Comparison of ENCODE assay signal across 22 cellular contexts in the genomic region with DNA sequence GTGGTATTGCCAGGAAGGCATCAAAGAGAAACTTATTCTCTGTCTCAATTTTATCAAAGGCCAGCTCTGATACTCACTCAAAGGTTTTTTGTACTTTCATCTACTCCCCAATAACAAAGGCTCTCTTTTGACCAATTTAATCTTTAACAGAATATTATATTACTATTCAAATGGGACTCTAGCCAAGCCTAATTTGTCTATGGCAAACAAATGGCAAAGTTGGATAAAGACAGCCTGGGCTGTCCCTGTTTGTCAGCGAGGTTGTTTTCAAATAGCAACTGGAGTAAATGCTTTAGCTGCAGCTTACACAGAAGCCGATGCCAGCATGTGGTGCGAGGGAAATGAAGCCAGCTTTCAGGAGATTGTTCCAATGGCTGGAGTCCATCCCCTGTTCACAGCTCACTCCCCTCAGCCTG.
DNase-seq lines count a peak whose midpoint lies in the region; ATAC-seq, FAIRE-seq and TF ChIP-seq lines count a peak whose summit lies in the region.
"Had no signal": no experiment of that assay in that cellular context is flagged by ENCODE, and none has a peak within 500 bp of the region (broad histone marks: within the 10 kb centered on the region; RNA-seq: fewer than 3 reads in every experiment).

No MANE protein-coding gene starts in this region.

- DNase-seq in COLO829 (ENCODE audit: low spot score) (peak; percentile 30), NCI-H69 (lab: John Stamatoyannopoulos, UW) (peak; percentile 40), H1 (ENCODE audit: low read depth in 1 of 2, low spot score in 2 of 2) (no peak), neural progenitor cell (ENCODE audit: low spot score) (peak; percentile 56), GM10248 (ENCODE audit: extremely low spot score) (no peak), ACHN (no peak)
- DNase-seq: activated CD4-positive, alpha-beta T cell treated with anti-CD3 and anti-CD28 coated beads for 48 hours; DMS 273 treated with DMSO at 0.1 percent for 48 hours; KBM-7; mammary epithelial cell; naive thymus-derived CD4-positive, alpha-beta T cell; NCI-H187 treated with DMSO at 0.1 percent for 48 hours; NCI-H524 treated with DMSO at 0.1 percent for 48 hours; SHP77; stimulated activated CD4-positive, alpha-beta T cell treated with anti-CD3 and anti-CD28 coated beads, Interleukin-2, amount 100 ng/mL, for 24 hours; stimulated activated naive B cell treated with anti-CD40 and anti-IgM and Interleukin-4, amounts not matched to agents 10 μg/mL and 1 μg/mL and 100 μg/mL, for 72 hours had no signal

- H3K4me1 Mint-ChIP-seq in neural progenitor cell: peaks cover 43% of the 10 kb centered on the region
- H3K4me1 Mint-ChIP-seq: activated T-helper 17 cell treated with anti-CD3 and anti-CD28 coated beads, Interleukin-2, amount 50 U/mL, for 72 hours; naive thymus-derived CD4-positive, alpha-beta T cell; stimulated activated naive B cell treated with anti-CD40 and anti-IgM and Interleukin-4, amounts not matched to agents 10 μg/mL and 1 μg/mL and 100 μg/mL, for 72 hours had no signal

- no peak overlapping the region for H2AK5ac ChIP-seq in H1 (ENCODE audit: low read depth, low read length)

- ATAC-seq in HG02759 (IDR thresholded peaks at IDR 0.05; ENCODE audit: unreplicated experiment): no peak
- ATAC-seq in HG03108 (IDR thresholded peaks at IDR 0.05; ENCODE audit: unreplicated experiment): no peak
- ATAC-seq: activated T-helper 17 cell treated with anti-CD3 and anti-CD28 coated beads, Interleukin-2, amount 50 U/mL, for 72 hours; naive thymus-derived CD4-positive, alpha-beta T cell; stimulated activated naive B cell treated with anti-CD40 and anti-IgM and Interleukin-4, amounts not matched to agents 10 μg/mL and 1 μg/mL and 100 μg/mL, for 72 hours had no signal

- H3K9me3 Mint-ChIP-seq in neural progenitor cell: peaks cover 2% of the 10 kb centered on the region

- WGBS in H1 (ENCODE audit: extremely low coverage in 1 of 2, insufficient coverage in 1 of 2, insufficient read length in 1 of 2, insufficient replicate concordance in 2 of 2, low coverage in 1 of 2, low lambda C conversion rate in 2 of 2, missing lambda C conversion rate in 1 of 2), 2 experiments: 71% methylated on average over 3 of the region's 3 CpGs; no CpG with 5 or more reads in 1 of the 2 experiments

- H3K9me3 ChIP-seq in H1 (ENCODE audit: insufficient read depth in 2 of 2, low read depth in 1 of 2, low read length in 1 of 2) (no peaks in the 10 kb centered on the region), neural progenitor cell (ENCODE audit: low read depth) (no peaks in the 10 kb centered on the region)
- H3K9me3 ChIP-seq: tibial nerve had no signal

- no peak overlapping the region for H3K27ac ChIP-seq in H1 (ENCODE audit: low read depth, low read length)
- H3K27ac ChIP-seq in neural progenitor cell: no peak overlapping the region
- H3K27ac ChIP-seq: tibial nerve had no signal

- H3K79me1 ChIP-seq in H1 (ENCODE audit: low read depth, low read length): no peaks in the 10 kb centered on the region

- H4K8ac ChIP-seq in H1 (ENCODE audit: extremely low read depth, insufficient read depth, low read length): no peak overlapping the region

- no peak overlapping the region for H3K56ac ChIP-seq in H1 (replicated peaks; ENCODE audit: insufficient read length, low read depth, low read length)

- no peak overlapping the region for H3K18ac ChIP-seq in H1 (ENCODE audit: extremely low read depth, low read length)

- H2BK15ac ChIP-seq in H1 (ENCODE audit: low read length): no peak overlapping the region

- no peak overlapping the region for H3K4ac ChIP-seq in H1 (replicated peaks; ENCODE audit: insufficient read length, low read depth, low read length)

- no peaks in the 10 kb centered on the region for H3K27me3 ChIP-seq in H1 (replicated peaks in 1 of 4; ENCODE audit: control insufficient read depth in 3 of 4, extremely low read depth in 1 of 4, insufficient read depth in 3 of 4, low read length in 3 of 4)
- H3K27me3 ChIP-seq in neural progenitor cell: no peaks in the 10 kb centered on the region
- H3K27me3 ChIP-seq: tibial nerve had no signal

- H2BK120ac ChIP-seq in H1 (replicated peaks; ENCODE audit: low read depth, low read length): no peak overlapping the region

- TF ChIP-seq POLR2A in H1 (IDR thresholded peaks at IDR 0.05; ENCODE audit: control extremely low read depth in 1 of 2, low read depth in 2 of 2, low read length in 2 of 2): no peak

- TF ChIP-seq RAD21 in H1 (IDR thresholded peaks at IDR 0.05 in 1 of 2, conservative IDR thresholded peaks at IDR 0.05 in 1 of 2; ENCODE audit: low read depth in 2 of 2, low read length in 2 of 2): no peak

- H3K36me3 Mint-ChIP-seq in neural progenitor cell: peaks cover 2% of the 10 kb centered on the region
- H3K36me3 Mint-ChIP-seq: stimulated activated naive B cell treated with anti-CD40 and anti-IgM and Interleukin-4, amounts not matched to agents 10 μg/mL and 1 μg/mL and 100 μg/mL, for 72 hours had no signal

- no peak overlapping the region for H2BK12ac ChIP-seq in H1 (ENCODE audit: low read depth, low read length)

- no peak for FAIRE-seq in H1 (lab: Jason Lieb, UNC)
- FAIRE-seq: G401.6 had no signal

- TF ChIP-seq EP300 in H1 (IDR thresholded peaks at IDR 0.05; ENCODE audit: borderline replicate concordance in 1 of 2, low read depth in 2 of 2, low read length in 2 of 2): no peak

- H3K79me2 ChIP-seq in H1 (ENCODE audit: control insufficient read depth in 1 of 2, insufficient read depth in 2 of 2, low read length in 2 of 2) (no peaks in the 10 kb centered on the region), neural progenitor cell (ENCODE audit: low read depth) (no peaks in the 10 kb centered on the region)

- POLR2A ChIA-PET in H1 (lab: Charles Lee; ENCODE audit: partially characterized antibody) (interaction anchor here (1.2 kb wide), 1 partner anchor 39 kb away, joined by 3 read pairs; no protein-coding TSS in a partner anchor), GM10248 (lab: Yijun Ruan, JAX) (no interaction called here)

- H3K27ac Mint-ChIP-seq in neural progenitor cell: no peak overlapping the region
- H3K27ac Mint-ChIP-seq: activated T-helper 17 cell treated with anti-CD3 and anti-CD28 coated beads, Interleukin-2, amount 50 U/mL, for 72 hours; naive thymus-derived CD4-positive, alpha-beta T cell; progenitor cell of endocrine pancreas; stimulated activated naive B cell treated with anti-CD40 and anti-IgM and Interleukin-4, amounts not matched to agents 10 μg/mL and 1 μg/mL and 100 μg/mL, for 72 hours had no signal

- no peaks in the 10 kb centered on the region for H4K20me1 ChIP-seq in H1 (replicated peaks in 1 of 2; ENCODE audit: control insufficient read depth in 1 of 2, insufficient read depth in 2 of 2, low read length in 2 of 2)
- no peaks in the 10 kb centered on the region for H4K20me1 ChIP-seq in neural progenitor cell (ENCODE audit: low read depth)

- H3K4me3 Mint-ChIP-seq in neural progenitor cell: no peak overlapping the region
- H3K4me3 Mint-ChIP-seq: activated T-helper 17 cell treated with anti-CD3 and anti-CD28 coated beads, Interleukin-2, amount 50 U/mL, for 72 hours; naive thymus-derived CD4-positive, alpha-beta T cell; stimulated activated naive B cell treated with anti-CD40 and anti-IgM and Interleukin-4, amounts not matched to agents 10 μg/mL and 1 μg/mL and 100 μg/mL, for 72 hours had no signal

- H3K4me2 ChIP-seq in H1 (ENCODE audit: insufficient read depth in 1 of 2, low read depth in 2 of 2, low read length in 2 of 2) (no peak overlapping the region), neural progenitor cell (peak overlapping the region; percentile 31)

- no peak overlapping the region for H2BK20ac ChIP-seq in H1 (ENCODE audit: low read length)

- no peak overlapping the region for H3K14ac ChIP-seq in H1 (ENCODE audit: insufficient read length)

- TF ChIP-seq CTCF in H1 (IDR thresholded peaks at IDR 0.05; ENCODE audit: control extremely low read depth in 1 of 3, insufficient read depth in 1 of 3, low read depth in 1 of 3, low read length in 3 of 3) (no peak), neural progenitor cell (IDR thresholded peaks at IDR 0.05) (no peak), GM10248 (IDR thresholded peaks at IDR 0.05; ENCODE audit: control extremely low read depth, extremely low read depth, low read depth, missing control alignments) (no peak)

- in situ Hi-C loops in ACHN (cut with HindIII; ENCODE audit: low pct_ligation_motif_present, low pct_unique_long_range_greater_than_20kb, low sequenced_read_pairs): no loop called here

- H3K23ac ChIP-seq in H1 (ENCODE audit: insufficient read length): no peak overlapping the region

- peaks cover 10% of the 10 kb centered on the region for H3F3A ChIP-seq in neural progenitor cell (ENCODE audit: low read depth)

- H3K9ac ChIP-seq in H1 (replicated peaks in 1 of 4; ENCODE audit: extremely low read depth in 1 of 4, low read depth in 3 of 4, low read length in 3 of 4): no peak overlapping the region
- no peak overlapping the region for H3K9ac ChIP-seq in neural progenitor cell

- peaks cover 7% of the 10 kb centered on the region for H3K27me3 Mint-ChIP-seq in neural progenitor cell (ENCODE audit: insufficient read depth, low read depth)
- H3K27me3 Mint-ChIP-seq: activated T-helper 17 cell treated with anti-CD3 and anti-CD28 coated beads, Interleukin-2, amount 50 U/mL, for 72 hours; naive thymus-derived CD4-positive, alpha-beta T cell; progenitor cell of endocrine pancreas; stimulated activated naive B cell treated with anti-CD40 and anti-IgM and Interleukin-4, amounts not matched to agents 10 μg/mL and 1 μg/mL and 100 μg/mL, for 72 hours had no signal

- H2BK5ac ChIP-seq in H1 (ENCODE audit: low read depth, low read length): no peak overlapping the region

- H3K4me1 ChIP-seq in H1 (replicated peaks in 1 of 4; ENCODE audit: control insufficient read depth in 3 of 4, insufficient read depth in 4 of 4, low read length in 3 of 4): peaks cover 4 to 5% (median 4%) of the 10 kb centered on the region in 4 experiments; a peak in 5 of 7 replicates
- H3K4me1 ChIP-seq in neural progenitor cell: peaks cover 25% of the 10 kb centered on the region
- H3K4me1 ChIP-seq: tibial nerve had no signal

- no peak overlapping the region for H4K91ac ChIP-seq in H1 (replicated peaks; ENCODE audit: insufficient read length, low read length)

- H3K23me2 ChIP-seq in H1 (ENCODE audit: low read depth, low read length): no peaks in the 10 kb centered on the region

- CTCF ChIA-PET in H1 (lab: Charles Lee; ENCODE audit: partially characterized antibody) (interaction anchor here (0.8 to 1.5 kb wide), 3 partner anchors 13 to 282 kb away, joined by 3 to 6 read pairs (median 3); no protein-coding TSS in a partner anchor), GM10248 (lab: Yijun Ruan, JAX) (interaction anchor here (1.5 kb wide), 1 partner anchor 9 kb away, joined by 3 read pairs; no protein-coding TSS in a partner anchor)

- H3K36me3 ChIP-seq in H1 (ENCODE audit: control insufficient read depth in 2 of 4, insufficient read depth in 4 of 4, low read length in 3 of 4) (no peaks in the 10 kb centered on the region), neural progenitor cell (no peaks in the 10 kb centered on the region)
- H3K36me3 ChIP-seq: tibial nerve had no signal

- H4K5ac ChIP-seq in H1 (ENCODE audit: insufficient read length, low read depth, low read length): no peak overlapping the region

- no peak overlapping the region for H2AFZ ChIP-seq in H1 (ENCODE audit: low read length)
- H2AFZ ChIP-seq in neural progenitor cell (replicated peaks): peak overlapping the region; percentile 10

- H3K4me3 ChIP-seq in H1 (ENCODE audit: extremely low read depth in 1 of 4, insufficient read depth in 2 of 4, low read depth in 3 of 4, low read length in 4 of 4) (no peak overlapping the region), neural progenitor cell (no peak overlapping the region)
- H3K4me3 ChIP-seq: tibial nerve had no signal

Comparison
In these comparisons a context has a peak if more than half of its experiments do, and no peak if none do; other contexts are left out.
1. DNase-seq: peak in COLO829 (single experiment), NCI-H69 (single experiment) and neural progenitor cell (single experiment); none in H1 (0 of 2), GM10248 (single experiment) and ACHN (single experiment).